In genomic region chr17:13735444-13735843, GRCh38 we compare ENCODE assay signal across 20 cellular contexts.
DNase-seq lines count a peak whose midpoint lies in the region; ATAC-seq, FAIRE-seq and TF ChIP-seq lines count a peak whose summit lies in the region.
"Had no signal": no experiment of that assay in that cellular context is flagged by ENCODE, and none has a peak within 500 bp of the region (broad histone marks: within the 10 kb centered on the region; RNA-seq: fewer than 3 reads in every experiment).

No MANE protein-coding gene starts in this region.

- no peaks in the 10 kb centered on the region for H3K79me2 ChIP-seq in GM23338 (replicated peaks; ENCODE audit: insufficient read depth)
- no peaks in the 10 kb centered on the region for H3K79me2 ChIP-seq in OCI-LY7 (ENCODE audit: insufficient read depth, low read depth, low read length)

- H3K4me1 ChIP-seq in GM23338 (ENCODE audit: insufficient read depth): no peaks in the 10 kb centered on the region
- H3K4me1 ChIP-seq in iPS DF 6.9 (ENCODE audit: control insufficient read depth, insufficient read depth, low read length): no peaks in the 10 kb centered on the region
- H3K4me1 ChIP-seq in OCI-LY7 (ENCODE audit: insufficient read depth, low read length, poor library complexity, severe bottlenecking): no peaks in the 10 kb centered on the region
- H3K4me1 ChIP-seq in spleen: no peaks in the 10 kb centered on the region
- H3K4me1 ChIP-seq: breast epithelium, psoas muscle, SJCRH30 had no signal

- H3K36me3 ChIP-seq in GM23338 (ENCODE audit: insufficient read depth) (no peaks in the 10 kb centered on the region), iPS DF 6.9 (ENCODE audit: control insufficient read depth, insufficient read depth, low read length) (no peaks in the 10 kb centered on the region), OCI-LY7 (ENCODE audit: insufficient read depth, low read length) (no peaks in the 10 kb centered on the region), spleen (no peaks in the 10 kb centered on the region)
- H3K36me3 ChIP-seq: breast epithelium, SJCRH30 had no signal

- TF ChIP-seq CTCF in GM23338 (conservative IDR thresholded peaks at IDR 0.05; ENCODE audit: low read depth in 2 of 2) (peak; percentile 30 to 51; a peak in 3 of 4 replicates), OCI-LY7 (conservative IDR thresholded peaks at IDR 0.05; ENCODE audit: low read length) (no peak), spleen (IDR thresholded peaks at IDR 0.05 in 8 of 11, conservative IDR thresholded peaks at IDR 0.05 in 3 of 11) (no peak)

- H3K4me3 Mint-ChIP-seq in GM23338: no peak overlapping the region
- H3K4me3 Mint-ChIP-seq: activated CD4-positive, alpha-beta T cell treated with anti-CD3 and anti-CD28 coated beads, Interleukin-2, amount 10 ng/mL, durations not matched to agents 7 days and 5 days; naive B cell had no signal

- H3K4me2 ChIP-seq in GM23338 (no peak overlapping the region), OCI-LY7 (ENCODE audit: low read length) (no peak overlapping the region)

- H3K4me3 ChIP-seq in GM23338 (no peak overlapping the region), iPS DF 6.9 (ENCODE audit: low read length) (no peak overlapping the region), OCI-LY7 (ENCODE audit: low read depth, low read length, poor library complexity, severe bottlenecking) (no peak overlapping the region), spleen (no peak overlapping the region)
- H3K4me3 ChIP-seq: breast epithelium, psoas muscle, SJCRH30 had no signal

- intact Hi-C loops in OCI-LY7 (cut with micrococcal nuclease; ENCODE audit: unreplicated experiment) (no loop called here), spleen (cut with DNase I; ENCODE audit: low total_unique reads) (no loop called here)

- WGBS in iPS DF 6.9 (ENCODE audit: insufficient coverage, insufficient read length): no CpG with 5 or more reads among the region's 2 CpGs
- WGBS in spleen, 5 donors: 48 to 91% (median 76%) methylated on average over 2 of the region's 2 CpGs

- TF ChIP-seq POLR2A in spleen (IDR thresholded peaks at IDR 0.05): no peak
- no peak for TF ChIP-seq POLR2A in GM12891 (IDR thresholded peaks at IDR 0.05; ENCODE audit: low read depth, low read length)

- peak; percentile 93 for ATAC-seq in GM23338
- ATAC-seq in SK-N-SH treated with all-trans-retinoic acid at 6 μM for 48 hours: peak; percentile 35
- ATAC-seq in GM18517 (IDR thresholded peaks at IDR 0.05; ENCODE audit: unreplicated experiment): no peak
- ATAC-seq: activated naive CD4-positive, alpha-beta T cell treated with anti-CD3 and anti-CD28 coated beads, Interleukin-2, amount 50 U/mL, for 72 hours; psoas muscle; stimulated activated naive CD8-positive, alpha-beta T cell treated with anti-CD3 and anti-CD28 coated beads, Interleukin-15, Interleukin-2, amounts not matched to agents 100 U/mL and 50 U/mL, for 24 hours had no signal

- CTCF ChIA-PET in OCI-LY7 (lab: Charles Lee; ENCODE audit: unreplicated experiment): no interaction called here

- H3K9me3 ChIP-seq in iPS DF 6.9 (ENCODE audit: control insufficient read depth, insufficient read depth, low read length) (no peaks in the 10 kb centered on the region), OCI-LY7 (ENCODE audit: low read length) (no peaks in the 10 kb centered on the region), spleen (peaks cover 0 to 4% (median 0%) of the 10 kb centered on the region in 8 donors)
- H3K9me3 ChIP-seq: psoas muscle, SJCRH30 had no signal

- peaks cover 3% of the 10 kb centered on the region for H3K27me3 Mint-ChIP-seq in GM23338 (ENCODE audit: insufficient read depth, low read depth, poor library complexity)
- H3K27me3 Mint-ChIP-seq: activated CD4-positive, alpha-beta T cell treated with anti-CD3 and anti-CD28 coated beads, Interleukin-2, amount 10 ng/mL, durations not matched to agents 7 days and 5 days had no signal

- H3K27me3 ChIP-seq in GM23338 (ENCODE audit: insufficient read depth) (no peaks in the 10 kb centered on the region), iPS DF 6.9 (ENCODE audit: control insufficient read depth, insufficient read depth, low read length) (no peaks in the 10 kb centered on the region), spleen (replicated peaks in 1 of 7) (no peaks in the 10 kb centered on the region)
- H3K27me3 ChIP-seq: breast epithelium, SJCRH30 had no signal

- BruUV-seq in OCI-LY7 (replicated peaks; lab: Mats Ljungman, UMichigan): no TSS peak

- H3K9me3 Mint-ChIP-seq in GM23338: peaks cover 24% of the 10 kb centered on the region
- H3K9me3 Mint-ChIP-seq: activated CD4-positive, alpha-beta T cell treated with anti-CD3 and anti-CD28 coated beads, Interleukin-2, amount 10 ng/mL, durations not matched to agents 7 days and 5 days had no signal

- H3K27ac Mint-ChIP-seq in GM23338: no peak overlapping the region
- H3K27ac Mint-ChIP-seq: activated CD4-positive, alpha-beta T cell treated with anti-CD3 and anti-CD28 coated beads, Interleukin-2, amount 10 ng/mL, durations not matched to agents 7 days and 5 days had no signal

- POLR2A ChIA-PET in OCI-LY7 (lab: Charles Lee): no interaction called here

- H2AFZ ChIP-seq in GM23338: peak overlapping the region; percentile 92
- no peak overlapping the region for H2AFZ ChIP-seq in OCI-LY7 (ENCODE audit: low read length)

- H3K27ac ChIP-seq in GM23338 (ENCODE audit: low read depth): no peak overlapping the region
- no peak overlapping the region for H3K27ac ChIP-seq in iPS DF 6.9 (ENCODE audit: low read length)
- H3K27ac ChIP-seq in OCI-LY7 (ENCODE audit: low read depth, low read length, poor library complexity, severe bottlenecking): no peak overlapping the region
- no peak overlapping the region for H3K27ac ChIP-seq in spleen
- H3K27ac ChIP-seq: breast epithelium, psoas muscle, SJCRH30 had no signal

- H4K20me1 ChIP-seq in GM23338 (replicated peaks; ENCODE audit: insufficient read depth): no peaks in the 10 kb centered on the region
- H4K20me1 ChIP-seq in OCI-LY7 (ENCODE audit: insufficient read depth, low read length): no peaks in the 10 kb centered on the region

- H3K4me1 Mint-ChIP-seq in GM23338: peaks cover 3% of the 10 kb centered on the region; the same call in 1 of the 3 replicates
- H3K4me1 Mint-ChIP-seq: activated CD4-positive, alpha-beta T cell treated with anti-CD3 and anti-CD28 coated beads, Interleukin-2, amount 10 ng/mL, durations not matched to agents 7 days and 5 days had no signal

- H3K9me2 ChIP-seq in GM23338 (ENCODE audit: insufficient read depth): peaks cover 16% of the 10 kb centered on the region
- no peaks in the 10 kb centered on the region for H3K9me2 ChIP-seq in OCI-LY7 (ENCODE audit: insufficient read depth, low read length)

- H3F3A ChIP-seq in GM23338 (replicated peaks; ENCODE audit: low read depth): no peaks in the 10 kb centered on the region

- peaks cover 14% of the 10 kb centered on the region; the same call in 2 of the 3 replicates for H3K36me3 Mint-ChIP-seq in GM23338 (ENCODE audit: low read depth)

- DNase-seq in AG08395 (ENCODE audit: low spot score) (peak; percentile 19), GM23338 (ENCODE audit: low spot score) (peak; percentile 61), iPS DF 6.9 (ENCODE audit: low read depth, low spot score) (peak; percentile 25), OCI-LY7 (ENCODE audit: low spot score) (no peak), spleen (no peak), GM12891 (ENCODE audit: insufficient read length, low spot score) (no peak)
- DNase-seq: ACHN; activated CD4-positive, alpha-beta T cell treated with anti-CD3 and anti-CD28 coated beads, Interleukin-2, amount 10 ng/mL, durations not matched to agents 7 days and 5 days; effector CD8-positive, alpha-beta T cell; GF-D8; naive B cell; NCI-H146; NCI-H226; psoas muscle; stimulated activated naive CD8-positive, alpha-beta T cell treated with anti-CD3 and anti-CD28 coated beads, Interleukin-15, Interleukin-2, amounts not matched to agents 100 U/mL and 50 U/mL, for 24 hours had no signal

- no peak for FAIRE-seq in GM12891 (lab: Jason Lieb, UNC)

TF ChIP-seq in GM23338, 12 proteins besides CTCF, POLR2A, EP300 and RAD21 (continues in another document):
- TF ChIP-seq POLR2AphosphoS5 (IDR thresholded peaks at IDR 0.05; ENCODE audit: low read depth): no peak
- no peak for TF ChIP-seq EZH2phosphoT487 (IDR thresholded peaks at IDR 0.05; ENCODE audit: unreplicated experiment)
- no peak for TF ChIP-seq EZH2 (IDR thresholded peaks at IDR 0.05; ENCODE audit: low read depth, unreplicated experiment)
- no peak for TF ChIP-seq ZNF114 (CRISPR knock-in tag; IDR thresholded peaks at IDR 0.05)

TF ChIP-seq in SK-N-SH treated with all-trans-retinoic acid at 6 μM for 48 hours, 23 proteins besides CTCF, POLR2A, EP300 and RAD21 (continues in another document):
- TF ChIP-seq CSDC2 (CRISPR knock-in tag; IDR thresholded peaks at IDR 0.05) (no peak), ESRRG (CRISPR knock-in tag; IDR thresholded peaks at IDR 0.05) (no peak), ZFP30 (CRISPR knock-in tag; IDR thresholded peaks at IDR 0.05) (no peak), ZNF70 (CRISPR knock-in tag; IDR thresholded peaks at IDR 0.05) (0 out of 2 replicates have a peak, but pooled peaks have one; percentile 10), BACH2 (CRISPR knock-in tag; IDR thresholded peaks at IDR 0.05; ENCODE audit: borderline replicate concordance) (no peak)

TF ChIP-seq in GM12891, 5 proteins besides CTCF, POLR2A, EP300 and RAD21:
- TF ChIP-seq SPI1 (IDR thresholded peaks at IDR 0.05; ENCODE audit: low read depth, low read length): no peak
- no peak for TF ChIP-seq POU2F2 (IDR thresholded peaks at IDR 0.05; ENCODE audit: low read depth, low read length)
- TF ChIP-seq PAX5 (IDR thresholded peaks at IDR 0.05; ENCODE audit: insufficient read depth, low read length, severe bottlenecking): no peak
- no peak for TF ChIP-seq POLR2AphosphoS5 (IDR thresholded peaks at IDR 0.05; ENCODE audit: low read depth, low read length)
- no peak for TF ChIP-seq TAF1 (IDR thresholded peaks at IDR 0.05; ENCODE audit: low read depth, low read length)

Comparison
In these comparisons a context has a peak if more than half of its experiments do, and no peak if none do; other contexts are left out.
1. DNase-seq: peak in AG08395 (single experiment), GM23338 (single experiment) and iPS DF 6.9 (single experiment); none in OCI-LY7 (single experiment), spleen (single experiment) and GM12891 (single experiment).
2. CTCF ChIP-seq: peak in GM23338 (2 of 2); none in OCI-LY7 (single experiment) and spleen (0 of 11).